In genomic region chr5:157820593-157821252, GRCh38 we compare ENCODE assay signal across 8 cellular contexts. TPM values are rescaled to one million over a fixed set of nuclear protein-coding genes. Genes with fewer than 3 reads are reported as not detected.
A peak's percentile ranks its signal among the peaks of the same experiment; 100 is the strongest.
DNase-seq lines count a peak whose midpoint lies in the region; ATAC-seq and TF ChIP-seq lines count a peak whose summit lies in the region.

No MANE protein-coding gene starts in this region.

- no peaks in the 10 kb centered on the region for H3K27me3 ChIP-seq in foreskin keratinocyte

- H3K27me3 Mint-ChIP-seq in IgD-negative memory B cell (no peaks in the 10 kb centered on the region), T-cell (no peaks in the 10 kb centered on the region)
- no peaks in the 10 kb centered on the region for H3K27me3 Mint-ChIP-seq in activated T-cell treated with anti-CD3 and anti-CD28 coated beads, Interleukin-2, amount 50 U/mL, for 4 hours (ENCODE audit: low read depth)

- no peak overlapping the region for H3K27ac ChIP-seq in foreskin keratinocyte

- H3K4me1 ChIP-seq in foreskin keratinocyte = no peaks in the 10 kb centered on the region

- ATAC-seq in T-cell (replicated peaks in 1 of 4) = no peak
- ATAC-seq in foreskin keratinocyte = peak; percentile 57
- ATAC-seq in activated T-cell treated with anti-CD3 and anti-CD28 coated beads, Interleukin-2, amount 50 U/mL, for 4 hours = no peak

- no peaks in the 10 kb centered on the region for H3K36me3 Mint-ChIP-seq in IgD-negative memory B cell
- H3K36me3 Mint-ChIP-seq in T-cell = peaks cover 26% of the 10 kb centered on the region
- H3K36me3 Mint-ChIP-seq in activated T-cell treated with anti-CD3 and anti-CD28 coated beads, Interleukin-2, amount 50 U/mL, for 4 hours (ENCODE audit: insufficient read depth) = peaks cover 13% of the 10 kb centered on the region

- no peak overlapping the region for H3K4me3 ChIP-seq in retinal pigment epithelial cell (ENCODE audit: low read length)

- CTCF ChIA-PET in T-cell (lab: Charles Lee) = interaction anchor here (0.7 to 1.1 kb wide), 5 partner anchors 11 to 128 kb away, joined by 3 to 12 read pairs (median 4); no protein-coding TSS in a partner anchor

- H3K4me1 Mint-ChIP-seq in IgD-negative memory B cell (peaks cover 12 to 20% (median 19%) of the 10 kb centered on the region in 3 donors), T-cell (peaks cover 34 to 46% (median 43%) of the 10 kb centered on the region in 3 donors)
- peaks cover 38% of the 10 kb centered on the region for H3K4me1 Mint-ChIP-seq in activated T-cell treated with anti-CD3 and anti-CD28 coated beads, Interleukin-2, amount 50 U/mL, for 4 hours (ENCODE audit: low read depth)

- H3K4me3 Mint-ChIP-seq in IgD-negative memory B cell (no peak overlapping the region), T-cell (no peak overlapping the region)
- H3K4me3 Mint-ChIP-seq in activated T-cell treated with anti-CD3 and anti-CD28 coated beads, Interleukin-2, amount 50 U/mL, for 4 hours = no peak overlapping the region

- TF ChIP-seq CTCF in foreskin keratinocyte (conservative IDR thresholded peaks at IDR 0.05) (peak; percentile 69), retinal pigment epithelial cell (conservative IDR thresholded peaks at IDR 0.05; ENCODE audit: low read depth, low read length) (peak; percentile 58)

- DNase-seq in NCI-H1436 (lab: John Stamatoyannopoulos, UW) (peak; percentile 41), NCI-H1436 treated with DMSO at 0.1 percent for 48 hours (lab: John Stamatoyannopoulos, UW) (no peak), T-cell (peak in 9 of 34 experiments; percentile 3 to 35 (median 19)), foreskin keratinocyte (peak in 1 of 2 donors; percentile 27), retinal pigment epithelial cell (ENCODE audit: low read depth) (peak; percentile 51), KG1 (lab: John Stamatoyannopoulos, UW) (no peak)
- DNase-seq in activated T-cell treated with anti-CD3 and anti-CD28 coated beads, Interleukin-2, amount 50 U/mL, for 4 hours = no peak

- peaks cover 0 to 4% (median 2%) of the 10 kb centered on the region in 3 donors for H3K9me3 Mint-ChIP-seq in IgD-negative memory B cell
- H3K9me3 Mint-ChIP-seq in T-cell = peaks cover 0 to 6% (median 4%) of the 10 kb centered on the region in 3 donors
- H3K9me3 Mint-ChIP-seq in activated T-cell treated with anti-CD3 and anti-CD28 coated beads, Interleukin-2, amount 50 U/mL, for 4 hours = peaks cover 4% of the 10 kb centered on the region

- POLR2A ChIA-PET in T-cell (lab: Charles Lee) = interaction anchor here in 1 of 2 donors (0.5 kb wide), 1 partner anchor 35 kb away, joined by 4 read pairs; no protein-coding TSS in a partner anchor

- peak overlapping the region; percentile 9 to 50 (median 32) for H3K27ac Mint-ChIP-seq in IgD-negative memory B cell
- peak overlapping the region; percentile 64 to 72 for H3K27ac Mint-ChIP-seq in T-cell

RNA-seq across cellular contexts. Expression of gene CLINT1, which starts 38.2 kb away (rescaled TPM):
- polyA plus RNA-seq in IgD-negative memory B cell (69.7 TPM), foreskin keratinocyte (20.0 and 23.7 TPM in 2 replicates)
- total RNA-seq in T-cell (10 to 100 TPM; 61.1 to 78.6 (median 63.6) TPM), foreskin keratinocyte (71.6 and 72.9 TPM in 2 replicates)
- 10 to 100 TPM; 90.0 to 99.1 (median 92.5) TPM for total RNA-seq in activated T-cell treated with anti-CD3 and anti-CD28 coated beads, Interleukin-2, amount 50 U/mL, for 4 hours

Comparison
In these comparisons a context has a peak if more than half of its experiments do, and no peak if none do; other contexts are left out.
1. DNase-seq: peak in NCI-H1436 (single experiment) and retinal pigment epithelial cell (single experiment); none in NCI-H1436 treated with DMSO at 0.1 percent for 48 hours (single experiment), KG1 (single experiment) and activated T-cell treated with anti-CD3 and anti-CD28 coated beads, Interleukin-2, amount 50 U/mL, for 4 hours (single experiment).